ENCODE assay signal across 7 cellular contexts in the genomic region with DNA sequence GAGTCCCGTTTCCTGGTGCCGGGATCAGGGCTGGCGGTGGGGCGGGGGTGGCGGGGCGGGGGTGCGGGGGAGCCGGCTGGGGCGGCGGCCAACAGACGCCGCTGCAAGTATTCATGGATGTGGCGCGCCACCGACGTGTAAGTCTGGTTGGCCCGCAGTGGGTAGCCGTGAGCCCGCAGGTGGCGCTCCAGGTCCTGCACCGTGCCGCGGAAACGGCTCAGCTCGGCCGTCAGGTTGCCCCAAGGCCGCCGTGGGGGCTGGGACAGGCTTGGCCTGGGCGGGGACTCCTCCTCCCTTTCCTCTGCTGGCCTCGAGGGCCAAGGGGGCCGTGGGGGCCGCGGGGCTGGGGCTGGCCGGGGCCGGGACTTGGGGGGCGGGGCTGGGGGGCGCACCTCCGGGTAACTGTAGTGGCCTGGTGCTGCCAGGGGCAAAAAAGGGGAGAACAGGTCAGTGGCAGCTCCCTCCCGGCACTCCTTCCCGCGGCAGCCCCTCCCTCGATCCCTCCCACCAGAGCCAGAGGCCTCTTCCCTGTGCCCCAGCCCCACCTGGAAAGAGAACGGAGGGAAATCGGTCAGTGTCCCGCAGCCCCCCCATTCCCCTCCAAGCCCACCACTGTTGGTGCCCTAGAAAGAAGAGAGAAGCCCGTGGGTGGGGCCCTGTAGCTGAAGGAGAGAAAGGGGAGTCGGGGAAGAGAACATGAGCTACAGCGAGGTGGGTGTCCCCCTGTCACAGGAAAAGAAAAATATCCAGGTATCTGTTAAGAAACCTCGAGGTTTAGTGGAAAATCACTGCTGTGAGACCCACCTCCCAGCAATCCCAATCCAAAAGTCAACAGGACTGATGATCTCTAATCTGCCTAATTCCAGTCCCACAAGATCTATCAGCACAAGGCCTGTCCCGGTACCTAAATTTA.
DNase-seq lines count a peak whose midpoint lies in the region; ATAC-seq and TF ChIP-seq lines count a peak whose summit lies in the region.

No MANE protein-coding gene starts in this region.

- CTCF ChIA-PET in RWPE1 (lab: Yijun Ruan, JAX): interaction anchor here (0.6 to 1.6 kb wide), 7 partner anchors 13 to 261 kb away, joined by 3 to 8 read pairs (median 3); a partner anchor contains a TSS

- peak; percentile 78 for DNase-seq in HCEC 1CT
- peak; percentile 65 for DNase-seq in RWPE1 (ENCODE audit: low spot score)
- DNase-seq in activated effector memory CD4-positive, alpha-beta T cell treated with anti-CD3 and anti-CD28 coated beads, Interleukin-2, amount 50 U/mL, for 16 hours: peak; percentile 86
- DNase-seq in glomerular visceral epithelial cell (ENCODE audit: extremely low spot score): peak; percentile 63

- H3K9ac ChIP-seq in rectal smooth muscle tissue (ENCODE audit: low read length): no peak overlapping the region

- H3K4me3 ChIP-seq in rectal smooth muscle tissue (ENCODE audit: low read length): peak overlapping the region; percentile 29

- POLR2A ChIA-PET in RWPE1 (lab: Yijun Ruan, JAX; ENCODE audit: low non-redundant PET): no interaction called here

- H3K4me1 ChIP-seq in rectal smooth muscle tissue (ENCODE audit: control insufficient read depth, insufficient read depth, low read length): peaks cover 3% of the 10 kb centered on the region

- peaks cover 11% of the 10 kb centered on the region for H3K27me3 ChIP-seq in rectal smooth muscle tissue (ENCODE audit: control insufficient read depth, insufficient read depth, low read length)

- peaks cover 2% of the 10 kb centered on the region for H3K36me3 ChIP-seq in rectal smooth muscle tissue (ENCODE audit: control insufficient read depth, insufficient read depth, low read length)

- TF ChIP-seq CTCF in RWPE1 (conservative IDR thresholded peaks at IDR 0.05; ENCODE audit: low read depth): peak; percentile 55

- H3K27ac ChIP-seq in RWPE1 (peak overlapping the region; percentile 71), rectal smooth muscle tissue (ENCODE audit: low read depth, low read length) (peak overlapping the region; percentile 21)

- ATAC-seq in HG03159 (IDR thresholded peaks at IDR 0.05; ENCODE audit: unreplicated experiment): no peak
- no peak for ATAC-seq in HG03354 (IDR thresholded peaks at IDR 0.05; ENCODE audit: poor library complexity, severe bottlenecking, unreplicated experiment)
